In genomic region chr7:47225387-47226170, GRCh38 we compare ENCODE assay signal across 14 cellular contexts.
DNase-seq lines count a peak whose midpoint lies in the region; ATAC-seq and TF ChIP-seq lines count a peak whose summit lies in the region.
"Had no signal": no experiment of that assay in that cellular context is flagged by ENCODE, and none has a peak within 500 bp of the region (broad histone marks: within the 10 kb centered on the region; RNA-seq: fewer than 3 reads in every experiment).

No MANE protein-coding gene starts in this region.

- DNase-seq in GM20000 (ENCODE audit: low spot score) (peak; percentile 23), endothelial cell (ENCODE audit: low spot score) (no peak), A673 (ENCODE audit: low spot score) (no peak), amniotic stem cell (lab: John Stamatoyannopoulos, UW) (no peak), NCI-H510A treated with DMSO at 0.1 percent for 48 hours (lab: John Stamatoyannopoulos, UW) (no peak)
- DNase-seq: activated CD8-positive, alpha-beta T cell treated with anti-CD3 and anti-CD28 coated beads, Interleukin-2, amount 10 ng/mL, durations not matched to agents 7 days and 5 days; activated naive CD8-positive, alpha-beta T cell treated with anti-CD3 and anti-CD28 coated beads, Interleukin-2, amount 10 ng/mL, durations not matched to agents 7 days and 5 days; AML-193; GDM1; T-cell had no signal

- H3K4me3 ChIP-seq in BLaER1 treated with 17β-estradiol and CSF1 and Interleukin-3, amounts not matched to agents 10 nM and 100 nM: no peak overlapping the region
- H3K4me3 ChIP-seq in A673 (ENCODE audit: low read depth, low read length, poor library complexity, severe bottlenecking): no peak overlapping the region
- H3K4me3 ChIP-seq: skin epidermis had no signal

- peak overlapping the region; percentile 74 for H3K27ac Mint-ChIP-seq in endothelial cell (ENCODE audit: unreplicated experiment)
- H3K27ac Mint-ChIP-seq: activated CD8-positive, alpha-beta T cell treated with anti-CD3 and anti-CD28 coated beads, Interleukin-2, amount 10 ng/mL, durations not matched to agents 7 days and 5 days; activated naive CD8-positive, alpha-beta T cell treated with anti-CD3 and anti-CD28 coated beads, Interleukin-2, amount 10 ng/mL, durations not matched to agents 7 days and 5 days; T-cell had no signal

- peaks cover 2% of the 10 kb centered on the region for H3K27me3 Mint-ChIP-seq in endothelial cell (ENCODE audit: unreplicated experiment)

- peak; percentile 43 for ATAC-seq in HG03432 (IDR thresholded peaks at IDR 0.05; ENCODE audit: unreplicated experiment)
- no peak for ATAC-seq in GM18870 (IDR thresholded peaks at IDR 0.05; ENCODE audit: unreplicated experiment)
- ATAC-seq: activated CD8-positive, alpha-beta T cell treated with anti-CD3 and anti-CD28 coated beads, Interleukin-2, amount 10 ng/mL, durations not matched to agents 7 days and 5 days; T-cell had no signal

- no peaks in the 10 kb centered on the region for H3K9me3 Mint-ChIP-seq in endothelial cell (ENCODE audit: unreplicated experiment)
- H3K9me3 Mint-ChIP-seq: activated naive CD8-positive, alpha-beta T cell treated with anti-CD3 and anti-CD28 coated beads, Interleukin-2, amount 10 ng/mL, durations not matched to agents 7 days and 5 days had no signal

- no TSS peak for BruUV-seq in A673 (replicated peaks; lab: Mats Ljungman, UMichigan)

- TF ChIP-seq CTCF in GM20000 (IDR thresholded peaks at IDR 0.05; ENCODE audit: extremely low read depth, missing control alignments): no peak
- TF ChIP-seq CTCF in endothelial cell (IDR thresholded peaks at IDR 0.05; ENCODE audit: unreplicated experiment): no peak
- TF ChIP-seq CTCF in A673 (conservative IDR thresholded peaks at IDR 0.05; ENCODE audit: low read depth, low read length): no peak

- peak overlapping the region; percentile 83 to 99 (median 93) for H3K4me2 ChIP-seq in BLaER1 treated with 17β-estradiol and CSF1 and Interleukin-3, amounts not matched to agents 10 nM and 100 nM

- no peaks in the 10 kb centered on the region for H3K36me3 ChIP-seq in BLaER1 treated with 17β-estradiol and CSF1 and Interleukin-3, amounts not matched to agents 10 nM and 100 nM
- H3K36me3 ChIP-seq in A673 (ENCODE audit: insufficient read depth, low read length, poor library complexity, severe bottlenecking): no peaks in the 10 kb centered on the region

- peaks cover 36 to 64% (median 57%) of the 10 kb centered on the region in 10 experiments for H3K4me1 ChIP-seq in BLaER1 treated with 17β-estradiol and CSF1 and Interleukin-3, amounts not matched to agents 10 nM and 100 nM
- no peaks in the 10 kb centered on the region for H3K4me1 ChIP-seq in A673 (ENCODE audit: insufficient read depth, low read length, poor library complexity, severe bottlenecking)

- H3K27me3 ChIP-seq in BLaER1 treated with 17β-estradiol and CSF1 and Interleukin-3, amounts not matched to agents 10 nM and 100 nM: no peaks in the 10 kb centered on the region
- peaks cover 3% of the 10 kb centered on the region for H3K27me3 ChIP-seq in A673 (replicated peaks; ENCODE audit: insufficient read depth, low read depth, low read length, poor library complexity)

- peaks cover 31% of the 10 kb centered on the region for H3K4me1 Mint-ChIP-seq in endothelial cell (ENCODE audit: unreplicated experiment)
- H3K4me1 Mint-ChIP-seq: T-cell had no signal

- intact Hi-C loops in A673 (cut with micrococcal nuclease; ENCODE audit: unreplicated experiment): no loop called here

- H3K9me3 ChIP-seq in BLaER1 treated with 17β-estradiol and CSF1 and Interleukin-3, amounts not matched to agents 10 nM and 100 nM (replicated peaks in 1 of 11): peaks cover 0 to 20% (median 7%) of the 10 kb centered on the region in 11 experiments; a peak in 13 of 22 replicates
- H3K9me3 ChIP-seq in A673 (ENCODE audit: low read depth, low read length, poor library complexity, severe bottlenecking): no peaks in the 10 kb centered on the region

- CTCF ChIA-PET in A673 (lab: Charles Lee): no interaction called here

- POLR2A ChIA-PET in A673 (lab: Charles Lee; ENCODE audit: low non-redundant PET): no interaction called here

- no peaks in the 10 kb centered on the region for H4K20me1 ChIP-seq in BLaER1 treated with 17β-estradiol and CSF1 and Interleukin-3, amounts not matched to agents 10 nM and 100 nM

- no peaks in the 10 kb centered on the region for H3K36me3 Mint-ChIP-seq in endothelial cell (ENCODE audit: low read depth, unreplicated experiment)
- H3K36me3 Mint-ChIP-seq: activated naive CD8-positive, alpha-beta T cell treated with anti-CD3 and anti-CD28 coated beads, Interleukin-2, amount 10 ng/mL, durations not matched to agents 7 days and 5 days; T-cell had no signal

- peak overlapping the region in 10 of 11 experiments; percentile 49 to 87 (median 80); a peak in 16 of 22 replicates for H3K27ac ChIP-seq in BLaER1 treated with 17β-estradiol and CSF1 and Interleukin-3, amounts not matched to agents 10 nM and 100 nM
- H3K27ac ChIP-seq in A673 (ENCODE audit: low read depth, low read length, poor library complexity, severe bottlenecking): no peak overlapping the region
- H3K27ac ChIP-seq: skin epidermis had no signal

- peak overlapping the region in 1 of 11 experiments; percentile 68; a peak in 1 of 22 replicates for H3K9ac ChIP-seq in BLaER1 treated with 17β-estradiol and CSF1 and Interleukin-3, amounts not matched to agents 10 nM and 100 nM

- peak overlapping the region; percentile 45 for H3K4me3 Mint-ChIP-seq in endothelial cell (ENCODE audit: unreplicated experiment)
- H3K4me3 Mint-ChIP-seq: activated CD8-positive, alpha-beta T cell treated with anti-CD3 and anti-CD28 coated beads, Interleukin-2, amount 10 ng/mL, durations not matched to agents 7 days and 5 days; activated naive CD8-positive, alpha-beta T cell treated with anti-CD3 and anti-CD28 coated beads, Interleukin-2, amount 10 ng/mL, durations not matched to agents 7 days and 5 days; T-cell had no signal
